Comparison of ENCODE assay signal across 35 cellular contexts in the genomic region with DNA sequence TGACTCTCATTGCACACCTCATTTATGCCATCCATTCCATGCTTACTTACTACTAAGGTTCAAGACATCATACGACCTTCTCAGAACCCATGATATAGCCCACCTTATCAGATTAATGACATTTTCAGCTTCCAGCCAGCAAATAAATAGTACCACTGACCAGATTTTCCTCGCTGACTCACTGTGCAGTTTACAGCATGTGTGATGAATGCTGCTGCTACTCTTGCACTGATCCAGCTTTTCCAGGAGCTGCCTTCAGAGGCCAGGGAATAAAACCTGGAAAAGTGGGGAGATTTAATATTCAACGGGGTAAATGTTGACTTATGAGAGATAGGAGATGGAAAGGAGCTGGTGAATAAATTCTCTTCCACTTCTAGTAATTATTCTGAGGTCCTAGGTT.
"Had no signal": no experiment of that assay in that cellular context is flagged by ENCODE, and none has a peak within 500 bp of the region (broad histone marks: within the 10 kb centered on the region; RNA-seq: fewer than 3 reads in every experiment).

No MANE protein-coding gene starts in this region.

- FAIRE-seq: endometrium, kidney, pancreas had no signal

- H3K27me3 ChIP-seq: body of pancreas, cardiac muscle cell, colonic mucosa, esophagus squamous epithelium, heart left ventricle, pancreas, sigmoid colon, tibial nerve had no signal

- H3K9me3 ChIP-seq: body of pancreas, colonic mucosa, esophagus squamous epithelium, prostate gland, sigmoid colon, tibial nerve had no signal

- H3K36me3 Mint-ChIP-seq: activated naive CD4-positive, alpha-beta T cell treated with anti-CD3 and anti-CD28 coated beads, Interleukin-2, amount 50 U/mL, for 72 hours; stimulated activated naive B cell treated with anti-CD40 and anti-IgM and Interleukin-4, amounts not matched to agents 10 μg/mL and 1 μg/mL and 100 μg/mL, for 72 hours had no signal

- H3K36me3 ChIP-seq: cardiac muscle cell, colonic mucosa, esophagus squamous epithelium, heart left ventricle, pancreas, prostate gland, sigmoid colon, tibial nerve had no signal

- H3K4me3 Mint-ChIP-seq: activated CD4-positive, alpha-beta memory T cell treated with anti-CD3 and anti-CD28 coated beads, Interleukin-2, amount 10 ng/mL, durations not matched to agents 7 days and 5 days; activated CD4-positive, alpha-beta T cell treated with anti-CD3 and anti-CD28 coated beads, Interleukin-2, amount 10 ng/mL, durations not matched to agents 7 days and 5 days; naive thymus-derived CD8-positive, alpha-beta T cell; neural crest cell; stimulated activated naive B cell treated with anti-CD40 and anti-IgM and Interleukin-4, amounts not matched to agents 10 μg/mL and 1 μg/mL and 100 μg/mL, for 72 hours; T-helper 17 cell had no signal

- DNase-seq: activated CD4-positive, alpha-beta memory T cell treated with anti-CD3 and anti-CD28 coated beads, Interleukin-2, amount 10 ng/mL, durations not matched to agents 7 days and 5 days; activated CD4-positive, alpha-beta T cell treated with anti-CD3 and anti-CD28 coated beads for 1 hour; activated CD4-positive, alpha-beta T cell treated with anti-CD3 and anti-CD28 coated beads, Interleukin-2, amount 10 ng/mL, durations not matched to agents 7 days and 5 days; activated T-cell treated with anti-CD3 and anti-CD28 coated beads, Interleukin-2, amount 50 U/mL, for 48 hours; anterior cingulate cortex; body of pancreas; cerebellar nuclear complex; colonic mucosa; effector CD8-positive, alpha-beta T cell; esophagus squamous epithelium; heart left ventricle; hypothalamus; immature natural killer cell; kidney; left colon; midbrain; naive thymus-derived CD8-positive, alpha-beta T cell; nucleus accumbens; pancreas; retina; sigmoid colon; stimulated activated CD4-positive, alpha-beta T cell treated with anti-CD3 and anti-CD28 coated beads, Interleukin-1b, Interleukin-23, amount 100 ng/mL, for 48 hours; stimulated activated CD4-positive, alpha-beta T cell treated with anti-CD3 and anti-CD28 coated beads, Interleukin-4, amount 100 ng/mL, for 4 hours; stimulated activated CD8-positive, alpha-beta memory T cell treated with anti-CD3 and anti-CD28 coated beads, Interleukin-4, amount 100 ng/mL, for 48 hours; stimulated activated naive B cell treated with anti-CD40 and anti-IgM and Interleukin-4, amounts not matched to agents 10 μg/mL and 1 μg/mL and 100 μg/mL, for 72 hours; T-helper 17 cell had no signal

- H3K4me3 ChIP-seq: body of pancreas, cardiac muscle cell, colonic mucosa, esophagus squamous epithelium, heart left ventricle, pancreas, prostate gland, sigmoid colon, smooth muscle cell, tibial nerve had no signal

- H3K4me1 Mint-ChIP-seq: activated CD4-positive, alpha-beta memory T cell treated with anti-CD3 and anti-CD28 coated beads, Interleukin-2, amount 10 ng/mL, durations not matched to agents 7 days and 5 days; activated CD4-positive, alpha-beta T cell treated with anti-CD3 and anti-CD28 coated beads, Interleukin-2, amount 10 ng/mL, durations not matched to agents 7 days and 5 days; immature natural killer cell; naive thymus-derived CD8-positive, alpha-beta T cell; neural crest cell; stimulated activated naive B cell treated with anti-CD40 and anti-IgM and Interleukin-4, amounts not matched to agents 10 μg/mL and 1 μg/mL and 100 μg/mL, for 72 hours; T-helper 17 cell had no signal

- H3K27ac ChIP-seq: body of pancreas, cardiac muscle cell, colonic mucosa, epithelial cell of prostate, esophagus squamous epithelium, heart left ventricle, pancreas, prostate gland, sigmoid colon, tibial nerve had no signal

- ATAC-seq: activated naive CD4-positive, alpha-beta T cell treated with anti-CD3 and anti-CD28 coated beads, Interleukin-2, amount 50 U/mL, for 72 hours; body of pancreas; heart left ventricle; left colon; naive thymus-derived CD8-positive, alpha-beta T cell; pancreas; stimulated activated naive B cell treated with anti-CD40 and anti-IgM and Interleukin-4, amounts not matched to agents 10 μg/mL and 1 μg/mL and 100 μg/mL, for 72 hours; T-helper 17 cell had no signal

- H3K9me3 Mint-ChIP-seq: activated CD4-positive, alpha-beta T cell treated with anti-CD3 and anti-CD28 coated beads, Interleukin-2, amount 10 ng/mL, durations not matched to agents 7 days and 5 days had no signal

- H3K4me1 ChIP-seq: body of pancreas, colonic mucosa, esophagus squamous epithelium, heart left ventricle, pancreas, prostate gland, sigmoid colon, tibial nerve had no signal

- H3K27me3 Mint-ChIP-seq: activated CD4-positive, alpha-beta memory T cell treated with anti-CD3 and anti-CD28 coated beads, Interleukin-2, amount 10 ng/mL, durations not matched to agents 7 days and 5 days; activated CD4-positive, alpha-beta T cell treated with anti-CD3 and anti-CD28 coated beads, Interleukin-2, amount 10 ng/mL, durations not matched to agents 7 days and 5 days; stimulated activated naive B cell treated with anti-CD40 and anti-IgM and Interleukin-4, amounts not matched to agents 10 μg/mL and 1 μg/mL and 100 μg/mL, for 72 hours; T-helper 17 cell had no signal

- H3K27ac Mint-ChIP-seq: activated CD4-positive, alpha-beta memory T cell treated with anti-CD3 and anti-CD28 coated beads, Interleukin-2, amount 10 ng/mL, durations not matched to agents 7 days and 5 days; activated CD4-positive, alpha-beta T cell treated with anti-CD3 and anti-CD28 coated beads, Interleukin-2, amount 10 ng/mL, durations not matched to agents 7 days and 5 days; activated naive CD4-positive, alpha-beta T cell treated with anti-CD3 and anti-CD28 coated beads, Interleukin-2, amount 50 U/mL, for 72 hours; activated T-helper 2 cell treated with anti-CD3 and anti-CD28 coated beads, Interferon-gamma antibody, Interleukin-2, Interleukin-4, amounts not matched to agents 10 μg/mL and 5 μg/mL and 100 μg/mL, durations not matched to agents 14 hours and 24 hours and 36 hours; immature natural killer cell; naive thymus-derived CD8-positive, alpha-beta T cell; stimulated activated naive B cell treated with anti-CD40 and anti-IgM and Interleukin-4, amounts not matched to agents 10 μg/mL and 1 μg/mL and 100 μg/mL, for 72 hours; T-helper 17 cell had no signal
